In the genomic region with DNA sequence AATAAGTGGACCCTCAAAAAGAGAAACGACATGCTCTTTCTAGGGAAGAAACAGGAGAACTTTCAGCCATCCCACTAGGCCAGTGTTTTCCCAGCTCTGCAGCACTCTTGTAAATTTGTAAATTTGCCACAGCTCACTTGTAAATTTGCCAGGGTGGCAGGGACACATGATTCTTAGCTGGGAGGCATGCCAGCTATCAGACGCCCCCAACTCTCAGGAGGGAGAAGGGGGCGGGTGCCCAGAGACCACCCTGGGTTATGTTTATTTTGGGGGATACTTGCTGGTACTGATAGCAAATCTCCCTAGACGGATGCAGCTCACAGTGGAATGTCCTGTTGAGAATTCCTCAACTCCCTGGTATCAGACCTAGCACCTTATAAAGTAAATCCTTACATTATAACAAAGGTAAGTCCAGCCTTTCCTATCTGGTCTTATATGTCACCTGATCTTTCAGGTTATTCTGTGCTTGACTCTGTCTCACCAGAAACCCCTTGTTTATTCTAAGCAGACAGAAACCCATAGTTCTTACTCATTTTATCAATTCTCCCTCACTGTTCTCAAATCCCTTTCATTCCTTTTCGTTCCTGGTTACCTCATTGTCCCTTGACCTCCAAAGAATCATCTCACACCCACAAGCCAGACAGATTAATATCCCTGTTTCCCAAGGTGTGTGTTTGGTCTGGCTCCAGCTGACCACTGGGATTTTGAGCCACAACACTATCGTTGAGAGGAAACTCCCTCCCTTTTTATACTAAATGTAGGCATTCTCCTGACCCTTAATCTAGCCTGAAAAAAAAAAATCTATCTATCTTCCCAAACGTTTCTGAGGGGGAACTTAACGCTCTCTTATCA, we compare ENCODE assay signal across 1 cellular context.
TF ChIP-seq lines count a peak whose summit lies in the region.

No MANE protein-coding gene starts in this region.

TF ChIP-seq in HCT116, 20 proteins besides CTCF, POLR2A, EP300 and RAD21 (continued from another document):
- no peak for TF ChIP-seq EZH2 (IDR thresholded peaks at IDR 0.05)
